ENCODE assay signal across 17 cellular contexts in the genomic region with DNA sequence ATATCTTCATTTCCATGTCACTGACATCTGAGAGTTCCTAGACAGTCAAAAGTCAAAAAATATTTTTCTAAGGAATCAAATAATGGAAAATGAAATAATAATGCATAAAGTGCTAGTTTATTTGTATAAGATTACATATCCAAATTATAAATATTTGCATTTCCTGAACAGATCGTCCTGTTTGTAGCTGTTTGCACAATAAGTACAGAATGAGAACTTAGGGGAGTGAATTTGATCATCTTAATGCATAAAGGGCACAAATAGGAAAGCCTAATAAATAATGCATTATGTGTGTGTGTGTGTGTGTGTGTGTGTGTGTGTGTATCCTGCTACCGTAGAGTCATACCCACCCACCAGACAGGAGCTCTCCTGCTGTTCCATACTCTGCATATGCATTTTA.
"Had no signal": no experiment of that assay in that cellular context is flagged by ENCODE, and none has a peak within 500 bp of the region (broad histone marks: within the 10 kb centered on the region; RNA-seq: fewer than 3 reads in every experiment).

No MANE protein-coding gene starts in this region.

- H3K4me1 Mint-ChIP-seq: T-helper 17 cell had no signal

- H3K4me3 ChIP-seq: MG63 had no signal

- H3K27me3 Mint-ChIP-seq: T-helper 17 cell had no signal

- H3K9me3 ChIP-seq: MG63 had no signal

- H3K27ac Mint-ChIP-seq: T-helper 17 cell had no signal

- H3K27ac ChIP-seq: RWPE1 had no signal

- H3K36me3 ChIP-seq: MG63 had no signal

- H3K27me3 ChIP-seq: MG63 had no signal

- H3K4me3 Mint-ChIP-seq: T-helper 17 cell had no signal

- DNase-seq: KBM-7, MG63, NCI-H1092 treated with DMSO at 0.1 percent for 48 hours, NCI-H1436, NCI-H187, NCI-H2029, NCI-H2081 treated with DMSO at 0.1 percent for 48 hours, NCI-H2171, NCI-H226, NCI-H446, NCI-H510A, NCI-H774, PC-3, SHP77, T-helper 1 cell, T-helper 17 cell had no signal
